ENCODE assay signal across 34 cellular contexts in genomic region chr17:55038291-55038690, GRCh38.
DNase-seq lines count a peak whose midpoint lies in the region; ATAC-seq and TF ChIP-seq lines count a peak whose summit lies in the region.
"Had no signal": no experiment of that assay in that cellular context is flagged by ENCODE, and none has a peak within 500 bp of the region (broad histone marks: within the 10 kb centered on the region; RNA-seq: fewer than 3 reads in every experiment).

No MANE protein-coding gene starts in this region.

- H3K79me1 ChIP-seq in IMR-90 (ENCODE audit: low read depth in 1 of 2, low read length in 2 of 2) = no peaks in the 10 kb centered on the region

- H2AFZ ChIP-seq in IMR-90 (replicated peaks; ENCODE audit: low read length, poor library complexity) = no peak overlapping the region
- H2AFZ ChIP-seq: PC-9 had no signal

- no peak overlapping the region for H4K91ac ChIP-seq in IMR-90 (ENCODE audit: insufficient read depth, low read depth, low read length)

- H2AK5ac ChIP-seq in IMR-90 (ENCODE audit: low read depth, low read length) = no peak overlapping the region

- no peak overlapping the region for H3K23ac ChIP-seq in IMR-90 (ENCODE audit: low read depth, low read length)

- H3K56ac ChIP-seq in IMR-90 (ENCODE audit: extremely low read depth, insufficient read depth, low read length) = no peak overlapping the region

- no peak overlapping the region for H3K27ac ChIP-seq in IMR-90 (ENCODE audit: insufficient read depth, low read length)
- H3K27ac ChIP-seq: colonic mucosa, PC-9, skin epidermis had no signal

- H3K4me2 ChIP-seq in IMR-90 (ENCODE audit: low read depth, low read length) = no peak overlapping the region
- H3K4me2 ChIP-seq: PC-9 had no signal

- H3K36me3 Mint-ChIP-seq in activated T-cell treated with anti-CD3 and anti-CD28 coated beads, Interleukin-2, amount 50 U/mL, for 72 hours (ENCODE audit: insufficient read depth in 2 of 2) = no peaks in the 10 kb centered on the region
- no peaks in the 10 kb centered on the region for H3K36me3 Mint-ChIP-seq in activated T-helper 17 cell treated with anti-CD3 and anti-CD28 coated beads, Interleukin-2, amount 50 U/mL, for 72 hours (ENCODE audit: low read depth)
- peaks cover 2% of the 10 kb centered on the region for H3K36me3 Mint-ChIP-seq in stimulated activated effector memory CD8-positive, alpha-beta T cell treated with anti-CD3 and anti-CD28 coated beads, Interleukin-12 subunit alpha, Interleukin-12 subunit beta, amount 100 ng/mL, for 72 hours

- no peak overlapping the region for H3K14ac ChIP-seq in IMR-90 (replicated peaks; ENCODE audit: low read depth, low read length)

- no peak for TF ChIP-seq CTCF in IMR-90 (conservative IDR thresholded peaks at IDR 0.05; ENCODE audit: low read depth, low read length)
- no peak for TF ChIP-seq CTCF in mucosa of descending colon (IDR thresholded peaks at IDR 0.05)

- H3K4me3 ChIP-seq in IMR-90 (ENCODE audit: insufficient read depth, low read depth, low read length) = no peak overlapping the region
- no peak overlapping the region for H3K4me3 ChIP-seq in mucosa of descending colon
- H3K4me3 ChIP-seq: colonic mucosa, MG63, PC-9, skin epidermis had no signal

- ATAC-seq in activated T-cell treated with anti-CD3 and anti-CD28 coated beads, Interleukin-2, amount 50 U/mL, for 72 hours (replicated peaks in 1 of 2) = peak in 1 of 2 donors; percentile 27
- no peak for ATAC-seq in IMR-90 (ENCODE audit: low read depth)
- ATAC-seq in activated T-helper 17 cell treated with anti-CD3 and anti-CD28 coated beads, Interleukin-2, amount 50 U/mL, for 72 hours (replicated peaks) = peak; percentile 12
- ATAC-seq in stimulated activated effector memory CD8-positive, alpha-beta T cell treated with anti-CD3 and anti-CD28 coated beads, Interleukin-12 subunit alpha, Interleukin-12 subunit beta, amount 100 ng/mL, for 72 hours = no peak
- no peak for ATAC-seq in mucosa of descending colon
- ATAC-seq: activated CD8-positive, alpha-beta T cell treated with anti-CD3 and anti-CD28 coated beads, Interleukin-2, amount 10 ng/mL, durations not matched to agents 7 days and 5 days; left lobe of liver; Right ventricle myocardium inferior had no signal

- peaks cover 7% of the 10 kb centered on the region for H3K4me1 Mint-ChIP-seq in activated T-cell treated with anti-CD3 and anti-CD28 coated beads, Interleukin-2, amount 50 U/mL, for 72 hours (ENCODE audit: low read depth)
- peaks cover 4% of the 10 kb centered on the region for H3K4me1 Mint-ChIP-seq in activated T-helper 17 cell treated with anti-CD3 and anti-CD28 coated beads, Interleukin-2, amount 50 U/mL, for 72 hours
- no peaks in the 10 kb centered on the region for H3K4me1 Mint-ChIP-seq in stimulated activated effector memory CD8-positive, alpha-beta T cell treated with anti-CD3 and anti-CD28 coated beads, Interleukin-12 subunit alpha, Interleukin-12 subunit beta, amount 100 ng/mL, for 72 hours
- H3K4me1 Mint-ChIP-seq: CD14-positive monocyte, memory B cell, nephron progenitor cell had no signal

- no peaks in the 10 kb centered on the region for H3K4me1 ChIP-seq in IMR-90 (ENCODE audit: control insufficient read depth, insufficient read depth, low read length)
- no peaks in the 10 kb centered on the region for H3K4me1 ChIP-seq in mucosa of descending colon (ENCODE audit: low read depth)
- H3K4me1 ChIP-seq: Caco-2, colonic mucosa had no signal

- POLR2A ChIA-PET in IMR-90 (lab: Charles Lee; ENCODE audit: unreplicated experiment) = no interaction called here

- H3K9me3 ChIP-seq in IMR-90 (ENCODE audit: control insufficient read depth, insufficient read depth, low read length) = no peaks in the 10 kb centered on the region
- no peaks in the 10 kb centered on the region for H3K9me3 ChIP-seq in mucosa of descending colon
- H3K9me3 ChIP-seq: Caco-2, colonic mucosa, MG63 had no signal

- no peak overlapping the region for H2AK9ac ChIP-seq in IMR-90 (replicated peaks; ENCODE audit: low read depth, low read length, poor library complexity)

- in situ Hi-C loops in IMR-90 (cut with MboI; ENCODE audit: low sequenced_read_pairs) = no loop called here

- H3K36me3 ChIP-seq in IMR-90 (ENCODE audit: control insufficient read depth, insufficient read depth, low read length) (no peaks in the 10 kb centered on the region; the same call in 1 of the 2 replicates), mucosa of descending colon (ENCODE audit: low read depth) (no peaks in the 10 kb centered on the region)
- H3K36me3 ChIP-seq: colonic mucosa, MG63 had no signal

- intact Hi-C loops in IMR-90 (cut with micrococcal nuclease) (no loop called here), mucosa of descending colon (cut with DNase I, micrococcal nuclease) (no loop called here)

- dilution Hi-C loops in IMR-90 (cut with HindIII; ENCODE audit: low sequenced_read_pairs, unreplicated experiment) = no loop called here

- H2BK5ac ChIP-seq in IMR-90 (ENCODE audit: low read depth, low read length, poor library complexity, severe bottlenecking) = no peak overlapping the region

- peak overlapping the region; percentile 85 for H3K27ac Mint-ChIP-seq in activated T-cell treated with anti-CD3 and anti-CD28 coated beads, Interleukin-2, amount 50 U/mL, for 72 hours
- H3K27ac Mint-ChIP-seq in activated T-helper 17 cell treated with anti-CD3 and anti-CD28 coated beads, Interleukin-2, amount 50 U/mL, for 72 hours = peak overlapping the region; percentile 59
- H3K27ac Mint-ChIP-seq in stimulated activated effector memory CD8-positive, alpha-beta T cell treated with anti-CD3 and anti-CD28 coated beads, Interleukin-12 subunit alpha, Interleukin-12 subunit beta, amount 100 ng/mL, for 72 hours = peak overlapping the region; percentile 50
- H3K27ac Mint-ChIP-seq: activated CD8-positive, alpha-beta T cell treated with anti-CD3 and anti-CD28 coated beads, Interleukin-2, amount 10 ng/mL, durations not matched to agents 7 days and 5 days; activated naive CD8-positive, alpha-beta T cell; CD14-positive monocyte; memory B cell; nephron progenitor cell had no signal

- H2BK15ac ChIP-seq in IMR-90 (ENCODE audit: low read depth, low read length) = no peak overlapping the region

- H4K5ac ChIP-seq in IMR-90 (ENCODE audit: low read depth, low read length) = no peak overlapping the region

- H3K9me3 Mint-ChIP-seq in activated T-cell treated with anti-CD3 and anti-CD28 coated beads, Interleukin-2, amount 50 U/mL, for 72 hours = no peaks in the 10 kb centered on the region
- H3K9me3 Mint-ChIP-seq in activated T-helper 17 cell treated with anti-CD3 and anti-CD28 coated beads, Interleukin-2, amount 50 U/mL, for 72 hours = no peaks in the 10 kb centered on the region
- no peaks in the 10 kb centered on the region for H3K9me3 Mint-ChIP-seq in stimulated activated effector memory CD8-positive, alpha-beta T cell treated with anti-CD3 and anti-CD28 coated beads, Interleukin-12 subunit alpha, Interleukin-12 subunit beta, amount 100 ng/mL, for 72 hours
- H3K9me3 Mint-ChIP-seq: CD14-positive monocyte, memory B cell, nephron progenitor cell had no signal

- H3K9me1 ChIP-seq in IMR-90 (ENCODE audit: insufficient read depth, low read length) = no peaks in the 10 kb centered on the region

- H3K9ac ChIP-seq in IMR-90 (ENCODE audit: low read depth, low read length) = no peak overlapping the region

- no peaks in the 10 kb centered on the region for H3K27me3 ChIP-seq in IMR-90 (ENCODE audit: control insufficient read depth, insufficient read depth, low read length)
- H3K27me3 ChIP-seq: colonic mucosa, MG63 had no signal

- no peak overlapping the region for H3K4me3 Mint-ChIP-seq in activated T-cell treated with anti-CD3 and anti-CD28 coated beads, Interleukin-2, amount 50 U/mL, for 72 hours
- no peak overlapping the region for H3K4me3 Mint-ChIP-seq in activated T-helper 17 cell treated with anti-CD3 and anti-CD28 coated beads, Interleukin-2, amount 50 U/mL, for 72 hours
- H3K4me3 Mint-ChIP-seq in stimulated activated effector memory CD8-positive, alpha-beta T cell treated with anti-CD3 and anti-CD28 coated beads, Interleukin-12 subunit alpha, Interleukin-12 subunit beta, amount 100 ng/mL, for 72 hours = no peak overlapping the region
- H3K4me3 Mint-ChIP-seq: activated CD8-positive, alpha-beta T cell treated with anti-CD3 and anti-CD28 coated beads, Interleukin-2, amount 10 ng/mL, durations not matched to agents 7 days and 5 days; activated naive CD8-positive, alpha-beta T cell; CD14-positive monocyte; memory B cell; nephron progenitor cell had no signal

- TF ChIP-seq RAD21 in IMR-90 (IDR thresholded peaks at IDR 0.05; ENCODE audit: low read length) = no peak

- H2BK20ac ChIP-seq in IMR-90 (ENCODE audit: low read depth, low read length) = no peak overlapping the region

- no peak overlapping the region for H3K4ac ChIP-seq in IMR-90 (ENCODE audit: low read depth, low read length)

- H2BK120ac ChIP-seq in IMR-90 (ENCODE audit: low read depth, low read length) = no peak overlapping the region

- H3K27me3 Mint-ChIP-seq in activated T-cell treated with anti-CD3 and anti-CD28 coated beads, Interleukin-2, amount 50 U/mL, for 72 hours (ENCODE audit: low read depth) = no peaks in the 10 kb centered on the region
- no peaks in the 10 kb centered on the region for H3K27me3 Mint-ChIP-seq in activated T-helper 17 cell treated with anti-CD3 and anti-CD28 coated beads, Interleukin-2, amount 50 U/mL, for 72 hours
- H3K27me3 Mint-ChIP-seq: activated naive CD8-positive, alpha-beta T cell; memory B cell had no signal

- TF ChIP-seq POLR2A in IMR-90 (IDR thresholded peaks at IDR 0.05; ENCODE audit: low read depth, low read length) = no peak

- BruUV-seq in IMR-90 (replicated peaks; lab: Mats Ljungman, UMichigan) = no TSS peak

- H4K8ac ChIP-seq in IMR-90 (ENCODE audit: low read depth in 2 of 2, low read length in 2 of 2) = no peak overlapping the region

- no CpG with 5 or more reads among the region's 1 CpG for WGBS in IMR-90 (ENCODE audit: extremely low coverage in 2 of 2, insufficient read length in 1 of 2), 2 experiments

- DNase-seq in activated T-cell treated with anti-CD3 and anti-CD28 coated beads, Interleukin-2, amount 50 U/mL, for 72 hours = no peak
- DNase-seq in activated T-cell treated with anti-CD3 and anti-CD28 coated beads for 4 hours = no peak
- no peak for DNase-seq in IMR-90
- DNase-seq in stimulated activated effector memory CD8-positive, alpha-beta T cell treated with anti-CD3 and anti-CD28 coated beads, Interleukin-12 subunit alpha, Interleukin-12 subunit beta, amount 100 ng/mL, for 72 hours (ENCODE audit: low spot score in 2 of 2) = no peak
- DNase-seq in mucosa of descending colon = no peak
- no peak for DNase-seq in nucleus accumbens (lab: John Stamatoyannopoulos, UW)
- no peak for DNase-seq in cerebellar nuclear complex (lab: John Stamatoyannopoulos, UW)
- DNase-seq: 8988T; activated CD4-positive, alpha-beta T cell treated with anti-CD3 and anti-CD28 coated beads for 4 hours; activated CD8-positive, alpha-beta T cell treated with anti-CD3 and anti-CD28 coated beads, Interleukin-2, amount 10 ng/mL, durations not matched to agents 7 days and 5 days; activated effector memory CD4-positive, alpha-beta T cell treated with anti-CD3 and anti-CD28 coated beads, Interleukin-2, amount 50 U/mL, for 16 hours; aorta; Caco-2; colonic mucosa; DMS53; effector CD4-positive, alpha-beta T cell; H7; hypothalamus; MG63; NCI-H1105 treated with DMSO at 0.1 percent for 48 hours; NCI-H1930; NCI-H524; nephron progenitor cell; NK-92 treated with Interleukin-12 subunit alpha and Interleukin-12 subunit beta, amount 100 ng/mL, for 24 hours; PC-9; stimulated activated naive CD4-positive, alpha-beta T cell treated with Interleukin-2 at 50 U/mL for 16 hours; T-helper 9 cell had no signal

- H4K20me1 ChIP-seq in IMR-90 (ENCODE audit: insufficient read depth, low read length) = no peaks in the 10 kb centered on the region

- CTCF ChIA-PET in IMR-90 (lab: Yijun Ruan, JAX) = no interaction called here

- H3K18ac ChIP-seq in IMR-90 (ENCODE audit: low read depth, low read length) = no peak overlapping the region
